1 cellular context compared by ENCODE assay signal in the genomic region with DNA sequence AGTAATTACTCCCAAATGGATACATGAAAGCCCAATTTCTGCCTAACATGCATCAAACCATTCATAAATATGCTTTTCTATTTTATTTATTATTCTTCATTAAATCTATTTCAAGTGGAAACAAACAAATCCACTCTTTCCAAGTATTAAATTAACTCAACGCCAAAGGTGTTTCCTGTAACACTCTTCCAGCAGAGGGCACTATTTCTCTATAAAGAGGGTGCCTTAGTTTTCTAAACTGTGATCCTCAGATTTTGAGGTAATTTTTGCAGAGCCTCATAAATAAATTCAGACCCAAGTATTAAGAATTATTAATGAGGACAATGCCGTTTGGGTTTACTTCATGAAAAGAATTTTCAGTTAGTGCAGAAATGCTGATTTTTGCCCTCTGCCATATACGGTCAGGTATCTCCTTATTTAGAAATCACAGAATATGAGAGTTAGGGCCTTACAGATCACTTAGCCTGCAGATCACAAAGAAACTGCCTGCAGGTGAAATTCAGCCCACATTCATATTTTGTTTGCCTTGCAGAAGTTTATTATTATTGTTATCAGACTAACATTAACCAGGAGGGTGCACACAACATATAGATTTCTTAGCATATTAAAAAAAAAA.
TF ChIP-seq lines count a peak whose summit lies in the region.

No MANE protein-coding gene starts in this region.

TF ChIP-seq in WTC11, 78 proteins besides CTCF, POLR2A, EP300 and RAD21 (continued from another document):
- TF ChIP-seq ZBTB21 (CRISPR knock-in tag; IDR thresholded peaks at IDR 0.05; ENCODE audit: borderline replicate concordance) (no peak), HMGA2 (CRISPR knock-in tag; IDR thresholded peaks at IDR 0.05) (no peak), NR3C1 (CRISPR knock-in tag; conservative IDR thresholded peaks at IDR 0.05; ENCODE audit: low read depth) (no peak), ELF4 (CRISPR knock-in tag; IDR thresholded peaks at IDR 0.05; ENCODE audit: low read depth) (no peak), PRRX2 (CRISPR knock-in tag; IDR thresholded peaks at IDR 0.05) (no peak)
- TF ChIP-seq, protein P1, sequence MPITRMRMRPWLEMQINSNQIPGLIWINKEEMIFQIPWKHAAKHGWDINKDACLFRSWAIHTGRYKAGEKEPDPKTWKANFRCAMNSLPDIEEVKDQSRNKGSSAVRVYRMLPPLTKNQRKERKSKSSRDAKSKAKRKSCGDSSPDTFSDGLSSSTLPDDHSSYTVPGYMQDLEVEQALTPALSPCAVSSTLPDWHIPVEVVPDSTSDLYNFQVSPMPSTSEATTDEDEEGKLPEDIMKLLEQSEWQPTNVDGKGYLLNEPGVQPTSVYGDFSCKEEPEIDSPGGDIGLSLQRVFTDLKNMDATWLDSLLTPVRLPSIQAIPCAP (CRISPR knock-in tag; IDR thresholded peaks at IDR 0.05): no peak
